ENCODE assay signal across 1 cellular context in genomic region chr7:4641667-4642467, GRCh38.
A peak's percentile ranks its signal among the peaks of the same experiment; 100 is the strongest.
TF ChIP-seq lines count a peak whose summit lies in the region.

No MANE protein-coding gene starts in this region.

TF ChIP-seq in HepG2, 621 proteins besides CTCF, POLR2A, EP300 and RAD21 (continued from another document and continues in another):
- 0 out of 2 replicates have a peak, but pooled peaks have one; percentile 45 for TF ChIP-seq ZNF768 (CRISPR knock-in tag; IDR thresholded peaks at IDR 0.05)
- peak; percentile 90 for TF ChIP-seq ZBTB38 (CRISPR knock-in tag; IDR thresholded peaks at IDR 0.05)
- TF ChIP-seq RELA (CRISPR knock-in tag; IDR thresholded peaks at IDR 0.05) = no peak
- no peak for TF ChIP-seq DNMT3B (CRISPR knock-in tag; conservative IDR thresholded peaks at IDR 0.05)
- TF ChIP-seq FOSL2 (CRISPR knock-in tag; IDR thresholded peaks at IDR 0.05) = peak; percentile 13; the same call in 1 of the 2 replicates
- TF ChIP-seq TRAFD1 (CRISPR knock-in tag; IDR thresholded peaks at IDR 0.05; ENCODE audit: borderline replicate concordance) = no peak
- TF ChIP-seq PATZ1 (CRISPR knock-in tag; IDR thresholded peaks at IDR 0.05) = no peak
- TF ChIP-seq ZSCAN5A (CRISPR knock-in tag; IDR thresholded peaks at IDR 0.05; ENCODE audit: borderline replicate concordance) = no peak
- TF ChIP-seq SP2 (CRISPR knock-in tag; IDR thresholded peaks at IDR 0.05) = peak; percentile 45
- peak; percentile 97 for TF ChIP-seq ZNF441 (CRISPR knock-in tag; IDR thresholded peaks at IDR 0.05; ENCODE audit: borderline replicate concordance)
- TF ChIP-seq CBX1 (IDR thresholded peaks at IDR 0.05; ENCODE audit: low read depth) = peak; percentile 60
- TF ChIP-seq RFX5 (IDR thresholded peaks at IDR 0.05; ENCODE audit: low read depth, low read length) = 0 out of 2 replicates have a peak, but pooled peaks have one; percentile 22
- TF ChIP-seq RARG (CRISPR knock-in tag; IDR thresholded peaks at IDR 0.05; ENCODE audit: low read depth) = peak; percentile 78; the same call in 1 of the 2 replicates
- TF ChIP-seq MAFG (CRISPR knock-in tag; IDR thresholded peaks at IDR 0.05) = no peak
- TF ChIP-seq HOXA9 (CRISPR knock-in tag; IDR thresholded peaks at IDR 0.05; ENCODE audit: borderline replicate concordance) = peak; percentile 92; the same call in 1 of the 2 replicates
- TF ChIP-seq ZNF142 (CRISPR knock-in tag; IDR thresholded peaks at IDR 0.05) = peak; percentile 97
- no peak for TF ChIP-seq TCF7 (IDR thresholded peaks at IDR 0.05; ENCODE audit: low read depth)
- TF ChIP-seq ZNF318 (CRISPR knock-in tag; IDR thresholded peaks at IDR 0.05) = peak; percentile 93; the same call in 1 of the 2 replicates
- peak; percentile 100 for TF ChIP-seq ARNT2 (CRISPR knock-in tag; IDR thresholded peaks at IDR 0.05; ENCODE audit: low read depth)
- TF ChIP-seq ZNF589 (CRISPR knock-in tag; conservative IDR thresholded peaks at IDR 0.05) = peak; percentile 87
- TF ChIP-seq ZNF724P (CRISPR knock-in tag; IDR thresholded peaks at IDR 0.05; ENCODE audit: borderline replicate concordance) = peak; percentile 88; the same call in 1 of the 2 replicates
- TF ChIP-seq BATF2 (CRISPR knock-in tag; IDR thresholded peaks at IDR 0.05) = peak; percentile 91
- TF ChIP-seq KLF6 (CRISPR knock-in tag; IDR thresholded peaks at IDR 0.05) = peak; percentile 72
- TF ChIP-seq ZNF33A (CRISPR knock-in tag; IDR thresholded peaks at IDR 0.05; ENCODE audit: borderline replicate concordance) = no peak
- no peak for TF ChIP-seq SRSF9 (IDR thresholded peaks at IDR 0.05; ENCODE audit: borderline replicate concordance, insufficient read depth, low read depth, low read length, poor library complexity, severe bottlenecking)
- TF ChIP-seq ZNF639 (CRISPR knock-in tag; conservative IDR thresholded peaks at IDR 0.05) = peak; percentile 92
- TF ChIP-seq ZNF260 (CRISPR knock-in tag; IDR thresholded peaks at IDR 0.05; ENCODE audit: borderline replicate concordance, low read depth) = no peak
- TF ChIP-seq ZNF607 (CRISPR knock-in tag; IDR thresholded peaks at IDR 0.05; ENCODE audit: borderline replicate concordance) = peak; percentile 98
- TF ChIP-seq MAF1 (CRISPR knock-in tag; IDR thresholded peaks at IDR 0.05; ENCODE audit: borderline replicate concordance) = no peak
- TF ChIP-seq ZNF720 (CRISPR knock-in tag; IDR thresholded peaks at IDR 0.05) = no peak
- TF ChIP-seq HMG20A (CRISPR knock-in tag; IDR thresholded peaks at IDR 0.05; ENCODE audit: borderline replicate concordance) = no peak
- peak; percentile 97 for TF ChIP-seq TFDP1 (CRISPR knock-in tag; IDR thresholded peaks at IDR 0.05; ENCODE audit: borderline replicate concordance)
- TF ChIP-seq PHB2 (IDR thresholded peaks at IDR 0.05; ENCODE audit: partially characterized antibody) = no peak
- TF ChIP-seq ZNF672 (CRISPR knock-in tag; IDR thresholded peaks at IDR 0.05) = peak; percentile 96
- TF ChIP-seq ZFAT (CRISPR knock-in tag; conservative IDR thresholded peaks at IDR 0.05) = no peak; the same call in 1 of the 2 replicates
- TF ChIP-seq RFX1 (IDR thresholded peaks at IDR 0.05) = no peak
- 0 out of 2 replicates have a peak, but pooled peaks have one; percentile 46 for TF ChIP-seq ZNF333 (CRISPR knock-in tag; IDR thresholded peaks at IDR 0.05; ENCODE audit: borderline replicate concordance)
